In the genomic region with DNA sequence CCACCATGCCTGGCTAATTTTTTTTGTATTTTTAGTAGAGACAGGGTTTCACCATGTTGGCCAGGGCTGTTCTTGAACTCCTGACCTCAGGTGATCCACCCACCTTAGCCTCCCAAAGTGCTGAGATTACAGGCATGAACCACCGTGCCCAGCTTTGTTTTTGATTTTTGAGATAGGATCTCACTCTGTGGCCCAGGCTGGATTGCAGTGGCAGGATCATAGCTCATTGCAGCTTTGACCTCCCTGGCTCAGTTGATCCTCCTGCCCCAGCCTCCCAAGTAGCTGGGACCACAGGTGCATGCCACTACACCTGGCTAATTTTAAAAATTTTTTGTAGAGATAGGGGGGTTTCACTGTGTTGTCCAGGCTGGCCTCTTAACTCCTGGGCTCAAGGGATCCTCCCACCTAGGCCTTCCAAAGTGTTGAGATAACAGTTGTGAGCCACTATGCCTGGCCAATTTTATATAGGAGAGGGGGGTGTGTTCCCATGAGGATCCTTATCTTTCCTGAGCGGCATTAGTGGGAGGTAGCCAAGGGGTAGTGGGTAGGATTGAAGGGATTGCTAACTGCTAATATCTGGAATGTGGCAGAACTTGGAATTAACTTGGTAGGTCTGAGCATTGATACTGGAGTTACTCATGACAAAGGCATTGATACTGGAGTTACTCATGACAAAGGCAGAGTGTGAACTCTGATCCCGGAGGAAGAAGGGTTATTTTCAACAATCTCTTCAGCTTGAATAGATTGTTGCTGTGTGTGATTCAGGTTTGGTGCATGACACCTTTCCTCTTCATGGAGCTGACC, we compare ENCODE assay signal across 8 cellular contexts. TPM values are rescaled to one million over a fixed set of nuclear protein-coding genes. Genes with fewer than 3 reads are reported as not detected.
DNase-seq lines count a peak whose midpoint lies in the region; ATAC-seq, FAIRE-seq and TF ChIP-seq lines count a peak whose summit lies in the region.

No MANE protein-coding gene starts in this region.

- H3K4me1 Mint-ChIP-seq in memory B cell: peaks cover 20% of the 10 kb centered on the region

- H3K9ac ChIP-seq in HUES48 (ENCODE audit: low read depth, low read length): peak overlapping the region; percentile 53
- peak overlapping the region; percentile 72 to 79; a peak in 3 of 4 replicates for H3K9ac ChIP-seq in K562 (ENCODE audit: insufficient read depth in 1 of 2, low read depth in 2 of 2, low read length in 2 of 2)

- H3K79me2 ChIP-seq in K562 (ENCODE audit: control insufficient read depth, insufficient read depth, low read length): peaks cover 41% of the 10 kb centered on the region

- BruUV-seq in K562 (replicated peaks; lab: Mats Ljungman, UMichigan): no TSS peak

- no peak for TF ChIP-seq EP300 in K562 (IDR thresholded peaks at IDR 0.05; ENCODE audit: low read length)

- H3K27me3 ChIP-seq in AG04450 (ENCODE audit: control insufficient read depth, insufficient read depth, low read length) (no peaks in the 10 kb centered on the region), HUES48 (ENCODE audit: control insufficient read depth, insufficient read depth, low read length) (no peaks in the 10 kb centered on the region), K562 (ENCODE audit: control insufficient read depth in 2 of 2, insufficient read depth in 2 of 2, low read length in 2 of 2) (no peaks in the 10 kb centered on the region)

- H3K27ac ChIP-seq in AG04450 (ENCODE audit: low read depth, low read length): peak overlapping the region; percentile 99
- peak overlapping the region; percentile 96 for H3K27ac ChIP-seq in HUES48 (ENCODE audit: low read depth, low read length)
- peak overlapping the region; percentile 88 for H3K27ac ChIP-seq in K562 (ENCODE audit: extremely low read depth, low read depth, low read length)

- peak overlapping the region; percentile 47 for H3K4me3 ChIP-seq in AG04450 (ENCODE audit: low read depth, low read length)
- peak overlapping the region; percentile 35 for H3K4me3 ChIP-seq in HUES48 (ENCODE audit: low read depth, low read length)
- H3K4me3 ChIP-seq in K562: peak overlapping the region; percentile 12; the same call in 1 of the 2 replicates

- H2AFZ ChIP-seq in K562 (ENCODE audit: low read depth, low read length): 0 out of 2 replicates have a peak overlapping the region, but pooled peaks have one; percentile 18

- no peaks in the 10 kb centered on the region for H3K9me3 Mint-ChIP-seq in memory B cell

- POLR2A ChIA-PET in AG04450 (lab: Yijun Ruan, JAX) (interaction anchor here (0.5 to 2.0 kb wide), 9 partner anchors 10 to 1034 kb away, joined by 3 to 8 read pairs (median 4); a partner anchor contains a TSS), K562 (lab: Yijun Ruan, JAX) (interaction anchor here (0.5 to 9.9 kb wide), 10 partner anchors 8 to 427 kb away, joined by 3 to 92 read pairs (median 4); a partner anchor contains a TSS)

- DNase-seq in AG04450 (ENCODE audit: low read depth, low spot score) (no peak), K562 (ENCODE audit: extremely low read depth in 1 of 4, low spot score in 3 of 4) (peak in 1 of 4 experiments; percentile 39), memory B cell (ENCODE audit: low spot score in 2 of 2) (no peak), NCI-H2081 treated with DMSO at 0.1 percent for 48 hours (lab: John Stamatoyannopoulos, UW) (no peak), NCI-H1436 treated with DMSO at 0.1 percent for 48 hours (lab: John Stamatoyannopoulos, UW) (no peak), GM19240 (ENCODE audit: insufficient read length, low spot score) (no peak)

- peaks cover 4% of the 10 kb centered on the region for H4K20me1 ChIP-seq in K562 (replicated peaks; ENCODE audit: control insufficient read depth, insufficient read depth, low read length)

- ATAC-seq in K562: no peak; the same call in 2 of the 3 replicates
- no peak for ATAC-seq in memory B cell (ENCODE audit: low read depth)
- ATAC-seq in HG03378 (IDR thresholded peaks at IDR 0.05; ENCODE audit: unreplicated experiment): no peak

- H3K36me3 ChIP-seq in HUES48 (ENCODE audit: control insufficient read depth, insufficient read depth, low read length) (peaks cover 64% of the 10 kb centered on the region), K562 (ENCODE audit: control insufficient read depth, insufficient read depth, low read length) (peaks cover 78% of the 10 kb centered on the region)

- no peaks in the 10 kb centered on the region for H3K27me3 Mint-ChIP-seq in memory B cell

- H3K4me3 Mint-ChIP-seq in memory B cell: peak overlapping the region; percentile 94

- peak; percentile 32 for FAIRE-seq in K562 (lab: Jason Lieb, UNC)

- 6% methylated on average over 2 of the region's 3 CpGs for WGBS in K562 (ENCODE audit: insufficient coverage, low coverage, missing lambda C conversion rate)

- H3K27ac Mint-ChIP-seq in memory B cell: peak overlapping the region; percentile 98

- TF ChIP-seq RAD21 in K562 (CRISPR knock-in tag; conservative IDR thresholded peaks at IDR 0.05 in 1 of 2, IDR thresholded peaks at IDR 0.05 in 1 of 2): no peak

- H3K4me1 ChIP-seq in HUES48 (ENCODE audit: control insufficient read depth, insufficient read depth, low read length): peaks cover 6% of the 10 kb centered on the region
- H3K4me1 ChIP-seq in K562 (replicated peaks in 1 of 2; ENCODE audit: control insufficient read depth in 2 of 2, insufficient read depth in 2 of 2, low read length in 2 of 2): peaks cover 10 to 21% of the 10 kb centered on the region in 2 experiments; a peak in 4 of 5 replicates

- H3K4me2 ChIP-seq in K562 (ENCODE audit: insufficient read depth, low read length): peak overlapping the region; percentile 83

- H3K36me3 Mint-ChIP-seq in memory B cell: peaks cover 19% of the 10 kb centered on the region

- TF ChIP-seq CTCF in AG04450 (IDR thresholded peaks at IDR 0.05; ENCODE audit: low read depth, low read length) (no peak), K562 (IDR thresholded peaks at IDR 0.05 in 2 of 3, conservative IDR thresholded peaks at IDR 0.05 in 1 of 3; ENCODE audit: insufficient read depth in 2 of 3, low read depth in 1 of 3, low read length in 3 of 3) (no peak)

- intact Hi-C loops in K562 (cut with micrococcal nuclease): no loop called here

- CTCF ChIA-PET in AG04450 (lab: Charles Lee) (interaction anchor here (1.0 to 3.8 kb wide), 3 partner anchors 18 to 248 kb away, joined by 3 to 19 read pairs (median 3); no protein-coding TSS in a partner anchor), K562 (lab: Yijun Ruan, JAX; ENCODE audit: low intra/inter-chr PET ratio) (no interaction called here)

- no peak for TF ChIP-seq POLR2A in K562 (conservative IDR thresholded peaks at IDR 0.05)

- in situ Hi-C loops in K562 (cut with MboI): no loop called here

- H3K9me1 ChIP-seq in K562 (ENCODE audit: control insufficient read depth, insufficient read depth, low read length): no peaks in the 10 kb centered on the region

- H3K9me3 ChIP-seq in AG04450 (ENCODE audit: control insufficient read depth, insufficient read depth, low read length) (no peaks in the 10 kb centered on the region; the same call in 1 of the 2 replicates), HUES48 (ENCODE audit: control insufficient read depth, insufficient read depth, low read length) (no peaks in the 10 kb centered on the region), K562 (replicated peaks; ENCODE audit: control insufficient read depth, insufficient read depth, low read depth, low read length) (no peaks in the 10 kb centered on the region)

RNA-seq across cellular contexts. Expression of a gene that starts 1.0 kb away (rescaled TPM):
- 60.9 and 80.8 TPM in 2 replicates for polyA plus RNA-seq in AG04450 (2011; rRNA removed)
- 46.1 and 47.3 TPM in 2 replicates for polyA minus RNA-seq in AG04450 (2011; rRNA and poly(A)+ RNA removed)
- 57.7 and 71.1 TPM in 2 replicates for total RNA-seq in K562 (2011; cell fraction: chromatin; rRNA removed; ENCODE audit: low replicate concordance)
- 38.7 and 40.0 TPM in 2 replicates for total RNA-seq in K562 (2011; cell fraction: nucleolus; rRNA removed)
- total RNA-seq in K562 (2011; cell fraction: nucleoplasm; rRNA removed): 43.8 and 54.6 TPM in 2 replicates
- total RNA-seq in K562 (2014; rRNA removed): 165 TPM in 2 replicates
- total RNA-seq in K562 (2014; rRNA removed; fragmentation: Illumina TruSeq; extraction: Trizol): 134 and 144 TPM in 2 replicates
- total RNA-seq in K562 (2015; rRNA removed; fragmentation: Illumina TruSeq; extraction: Trizol): 130 and 142 TPM in 2 replicates
- 153 and 170 TPM in 2 replicates for total RNA-seq in K562 (2021)
- polyA plus RNA-seq in K562 (2011; rRNA removed): 133 and 201 TPM in 2 replicates
- polyA plus RNA-seq in K562 (2011; cell fraction: cytosol; rRNA removed): 89.5 and 95.0 TPM in 2 replicates
- 69.8 and 74.0 TPM in 2 replicates for polyA plus RNA-seq in K562 (2011; cell fraction: nucleus; rRNA removed)
- 61.8 and 129 TPM in 2 replicates for polyA plus RNA-seq in K562 (2012)
- polyA plus RNA-seq in K562 (2014; fragmentation: Illumina TruSeq; extraction: Trizol): 262 and 310 TPM in 2 replicates
- polyA plus RNA-seq in K562 (2014; fragmentation: Nextera tagmentation; extraction: Ambion mirVana): 100 to 1,000 TPM; 102 to 165 TPM
- polyA plus RNA-seq in K562 (2014; rRNA removed): 158 and 169 TPM in 2 replicates
- 205 and 242 TPM in 2 replicates for polyA minus RNA-seq in K562 (2011; rRNA and poly(A)+ RNA removed)
- polyA minus RNA-seq in K562 (2011; cell fraction: cytosol; rRNA and poly(A)+ RNA removed): 72.9 and 103 TPM in 2 replicates
- polyA minus RNA-seq in K562 (2011; cell fraction: nucleus; rRNA and poly(A)+ RNA removed): 13.9 and 24.5 TPM in 2 replicates

RNA-seq across cellular contexts. Expression of a gene that starts 18.3 kb away (rescaled TPM):
- polyA plus RNA-seq in AG04450 (2011; rRNA removed) (14.1 and 18.5 TPM in 2 replicates), K562 (2011; rRNA removed) (13.6 and 21.6 TPM in 2 replicates), K562 (2014; fragmentation: Illumina TruSeq; extraction: Trizol) (44.0 and 47.1 TPM in 2 replicates), K562 (2014; fragmentation: Nextera tagmentation; extraction: Ambion mirVana) (1 to 10 TPM; 8.5 to 9.0 TPM), K562 (2014; rRNA removed) (24.1 and 27.4 TPM in 2 replicates)
- 31.1 and 37.4 TPM in 2 replicates for polyA minus RNA-seq in AG04450 (2011; rRNA and poly(A)+ RNA removed)
- total RNA-seq in K562 (2011; cell fraction: chromatin; rRNA removed; ENCODE audit: low replicate concordance): 77.8 and 159 TPM in 2 replicates
- total RNA-seq in K562 (2011; cell fraction: nucleolus; rRNA removed): 67.4 and 76.5 TPM in 2 replicates
- total RNA-seq in K562 (2011; cell fraction: nucleoplasm; rRNA removed): 77.6 and 87.0 TPM in 2 replicates
- total RNA-seq in K562 (2014; rRNA removed) (11.8 and 16.8 TPM in 2 replicates), K562 (2014; rRNA removed; fragmentation: Illumina TruSeq; extraction: Trizol) (13.4 and 16.2 TPM in 2 replicates), K562 (2015; rRNA removed; fragmentation: Illumina TruSeq; extraction: Trizol) (16.2 and 17.0 TPM in 2 replicates), K562 (2021) (43.1 and 44.0 TPM in 2 replicates)
- 13.9 and 15.5 TPM in 2 replicates for polyA plus RNA-seq in K562 (2011; cell fraction: cytosol; rRNA removed)
- 46.7 and 61.2 TPM in 2 replicates for polyA plus RNA-seq in K562 (2011; cell fraction: nucleus; rRNA removed)
- 19.6 and 31.0 TPM in 2 replicates for polyA plus RNA-seq in K562 (2012)
- polyA minus RNA-seq in K562 (2011; rRNA and poly(A)+ RNA removed): 25.9 and 29.7 TPM in 2 replicates
- polyA minus RNA-seq in K562 (2011; cell fraction: cytosol; rRNA and poly(A)+ RNA removed): 27.4 and 28.0 TPM in 2 replicates
- polyA minus RNA-seq in K562 (2011; cell fraction: nucleus; rRNA and poly(A)+ RNA removed): 22.3 and 23.7 TPM in 2 replicates

RNA-seq across cellular contexts. Expression of a gene that starts 31.0 kb away (rescaled TPM):
- polyA plus RNA-seq in AG04450 (2011; rRNA removed) (95.7 and 106 TPM in 2 replicates), K562 (2011; rRNA removed) (137 and 167 TPM in 2 replicates), K562 (2014; fragmentation: Illumina TruSeq; extraction: Trizol) (133 and 137 TPM in 2 replicates), K562 (2014; fragmentation: Nextera tagmentation; extraction: Ambion mirVana) (1 to 10 TPM; 1.9 TPM), K562 (2014; rRNA removed) (111 and 117 TPM in 2 replicates)
- 163 and 199 TPM in 2 replicates for polyA minus RNA-seq in AG04450 (2011; rRNA and poly(A)+ RNA removed)
- total RNA-seq in K562 (2011; cell fraction: chromatin; rRNA removed; ENCODE audit: low replicate concordance): 255 and 520 TPM in 2 replicates
- 309 and 317 TPM in 2 replicates for total RNA-seq in K562 (2011; cell fraction: nucleolus; rRNA removed)
- total RNA-seq in K562 (2011; cell fraction: nucleoplasm; rRNA removed): 210 and 273 TPM in 2 replicates
- total RNA-seq in K562 (2014; rRNA removed) (73.2 and 86.2 TPM in 2 replicates), K562 (2014; rRNA removed; fragmentation: Illumina TruSeq; extraction: Trizol) (46.5 and 57.1 TPM in 2 replicates), K562 (2015; rRNA removed; fragmentation: Illumina TruSeq; extraction: Trizol) (105 and 107 TPM in 2 replicates), K562 (2021) (120 and 136 TPM in 2 replicates)
- 165 and 219 TPM in 2 replicates for polyA plus RNA-seq in K562 (2011; cell fraction: cytosol; rRNA removed)
- polyA plus RNA-seq in K562 (2011; cell fraction: nucleus; rRNA removed): 807 and 1,010 TPM in 2 replicates
- polyA plus RNA-seq in K562 (2012): 90.4 and 133 TPM in 2 replicates
- polyA minus RNA-seq in K562 (2011; rRNA and poly(A)+ RNA removed): 102 and 187 TPM in 2 replicates
- 80.4 and 97.7 TPM in 2 replicates for polyA minus RNA-seq in K562 (2011; cell fraction: cytosol; rRNA and poly(A)+ RNA removed)
- 105 and 141 TPM in 2 replicates for polyA minus RNA-seq in K562 (2011; cell fraction: nucleus; rRNA and poly(A)+ RNA removed)
